ENCODE assay signal across 10 cellular contexts in genomic region chr21:42469726-42470125, GRCh38. TPM values are rescaled to one million over a fixed set of nuclear protein-coding genes. Genes with fewer than 3 reads are reported as not detected.
DNase-seq lines count a peak whose midpoint lies in the region; ATAC-seq, FAIRE-seq and TF ChIP-seq lines count a peak whose summit lies in the region.
"Not testable (repeated sequence)": the region's sequence is repeated elsewhere in the genome, so short reads cannot be mapped to it uniquely, and the experiment has no call there.
"Had no signal": no experiment of that assay in that cellular context is flagged by ENCODE, and none has a peak within 500 bp of the region (broad histone marks: within the 10 kb centered on the region; RNA-seq: fewer than 3 reads in every experiment).

No MANE protein-coding gene starts in this region.

- CTCF ChIA-PET in PC-3 (lab: Charles Lee); activated CD4-positive, alpha-beta T cell treated with anti-CD3 and anti-CD28 coated beads for 36 hours (lab: Charles Lee); K562 (lab: Yijun Ruan, JAX; ENCODE audit: low intra/inter-chr PET ratio): not testable (repeated sequence)

- not testable (repeated sequence) for ATAC-seq in PC-3; activated CD4-positive, alpha-beta T cell treated with anti-CD3 and anti-CD28 coated beads for 36 hours; K562

- TF ChIP-seq CTCF in MM.1S (IDR thresholded peaks at IDR 0.05; ENCODE audit: low read length); PC-3 (conservative IDR thresholded peaks at IDR 0.05; ENCODE audit: low read depth, low read length); K562 (IDR thresholded peaks at IDR 0.05 in 2 of 3, conservative IDR thresholded peaks at IDR 0.05 in 1 of 3; ENCODE audit: insufficient read depth in 2 of 3, low read depth in 1 of 3, low read length in 3 of 3); hepatocyte (IDR thresholded peaks at IDR 0.05; ENCODE audit: poor library complexity): not testable (repeated sequence)

- H3K27me3 ChIP-seq in MM.1S (replicated peaks; ENCODE audit: insufficient read depth, low read length) (peaks cover 39% of the 10 kb centered on the region), K562 (ENCODE audit: control insufficient read depth in 2 of 2, insufficient read depth in 2 of 2, low read length in 2 of 2) (peaks cover 24 to 31% of the 10 kb centered on the region in 2 experiments)
- H3K27me3 ChIP-seq in PC-3 (ENCODE audit: low read length); hepatocyte; small intestine (ENCODE audit: control insufficient read depth in 2 of 2, insufficient read depth in 2 of 2, low read length in 2 of 2): not testable (repeated sequence)

- H3K36me3 ChIP-seq in MM.1S (replicated peaks; ENCODE audit: insufficient read depth, low read length); PC-3 (ENCODE audit: low read depth, low read length); K562 (ENCODE audit: control insufficient read depth, insufficient read depth, low read length); hepatocyte (replicated peaks; ENCODE audit: insufficient read depth, low read depth); small intestine (ENCODE audit: control insufficient read depth in 2 of 2, insufficient read depth in 2 of 2, low read length in 2 of 2): not testable (repeated sequence)

- H2AFZ ChIP-seq in MM.1S (ENCODE audit: low read length); PC-3 (ENCODE audit: low read length); K562 (ENCODE audit: low read depth, low read length); hepatocyte: not testable (repeated sequence)

- in situ Hi-C loops in K562 (cut with MboI) = loop anchor here (5.0 kb wide), 1 partner anchor 58 kb away; no protein-coding TSS in a partner anchor

- not testable (repeated sequence) for BruUV-seq in PC-3 (replicated peaks; lab: Mats Ljungman, UMichigan); K562 (replicated peaks; lab: Mats Ljungman, UMichigan)

- H3K27ac ChIP-seq in MM.1S (ENCODE audit: low read length); K562 (ENCODE audit: extremely low read depth, low read depth, low read length): not testable (repeated sequence)
- H3K27ac ChIP-seq in PC-3 (ENCODE audit: low read length) = peak overlapping the region; percentile 83; the same call in 1 of the 2 replicates
- peak overlapping the region; percentile 95 for H3K27ac ChIP-seq in hepatocyte
- peak overlapping the region; percentile 83 to 93 for H3K27ac ChIP-seq in small intestine (ENCODE audit: low read depth in 1 of 2, low read length in 1 of 2)

- peaks cover 44% of the 10 kb centered on the region for H3K4me1 ChIP-seq in MM.1S (ENCODE audit: low read length)
- H3K4me1 ChIP-seq in PC-3 (ENCODE audit: insufficient read depth, low read length) = peaks cover 34% of the 10 kb centered on the region
- peaks cover 25 to 29% of the 10 kb centered on the region in 2 experiments for H3K4me1 ChIP-seq in K562 (replicated peaks in 1 of 2; ENCODE audit: control insufficient read depth in 2 of 2, insufficient read depth in 2 of 2, low read length in 2 of 2)
- H3K4me1 ChIP-seq in hepatocyte (ENCODE audit: insufficient read depth) = peaks cover 36% of the 10 kb centered on the region
- H3K4me1 ChIP-seq in small intestine (ENCODE audit: control insufficient read depth in 2 of 2, insufficient read depth in 1 of 2, low read depth in 1 of 2, low read length in 1 of 2) = peaks cover 20 to 24% of the 10 kb centered on the region in 2 donors

- intact Hi-C loops in PC-3 (cut with micrococcal nuclease) = loop anchor here (2.0 kb wide), 1 partner anchor 47 kb away; no protein-coding TSS in a partner anchor
- intact Hi-C loops in activated CD4-positive, alpha-beta T cell treated with anti-CD3 and anti-CD28 coated beads for 36 hours (cut with DNase I, micrococcal nuclease) = loop anchor here in 1 of 2 experiments (5.0 kb wide), 1 partner anchor 58 kb away; no protein-coding TSS in a partner anchor
- intact Hi-C loops in K562 (cut with micrococcal nuclease) = loop anchor here (5.0 kb wide), 1 partner anchor 68 kb away; no protein-coding TSS in a partner anchor

- H3K4me3 ChIP-seq in MM.1S (ENCODE audit: low read length); PC-3 (ENCODE audit: low read length); K562; hepatocyte; small intestine (ENCODE audit: low read depth in 1 of 2, low read length in 2 of 2): not testable (repeated sequence)

- TF ChIP-seq POLR2A in GM12891 (IDR thresholded peaks at IDR 0.05; ENCODE audit: low read depth, low read length); K562 (conservative IDR thresholded peaks at IDR 0.05): not testable (repeated sequence)

- not testable (repeated sequence) for H4K20me1 ChIP-seq in MM.1S (ENCODE audit: insufficient read depth, low read length); PC-3 (ENCODE audit: low read length); K562 (replicated peaks; ENCODE audit: control insufficient read depth, insufficient read depth, low read length); hepatocyte (ENCODE audit: insufficient read depth, poor library complexity, severe bottlenecking)

- TF ChIP-seq RAD21 in K562 (CRISPR knock-in tag; conservative IDR thresholded peaks at IDR 0.05 in 1 of 2, IDR thresholded peaks at IDR 0.05 in 1 of 2) = not testable (repeated sequence)

- H3K79me2 ChIP-seq in MM.1S (ENCODE audit: low read length); PC-3 (ENCODE audit: low read length); K562 (ENCODE audit: control insufficient read depth, insufficient read depth, low read length); hepatocyte: not testable (repeated sequence)

- not testable (repeated sequence) for H3K36me3 Mint-ChIP-seq in activated CD4-positive, alpha-beta T cell treated with anti-CD3 and anti-CD28 coated beads for 36 hours (ENCODE audit: low read depth)

- 19% methylated on average over 4 of the region's 4 CpGs for WGBS in K562 (ENCODE audit: insufficient coverage, low coverage, missing lambda C conversion rate)
- 99% methylated on average over 4 of the region's 4 CpGs for WGBS in hepatocyte (ENCODE audit: low lambda C conversion rate, missing lambda C conversion rate)
- 54 to 88% (median 59%) methylated on average over 4 of the region's 4 CpGs for WGBS in small intestine, 3 donors

- not testable (repeated sequence) for TF ChIP-seq EP300 in K562 (IDR thresholded peaks at IDR 0.05; ENCODE audit: low read length)

- DNase-seq in GM12891 (ENCODE audit: insufficient read length, low spot score); MM.1S; PC-3; K562 (ENCODE audit: extremely low read depth in 1 of 4, low spot score in 3 of 4); hepatocyte (ENCODE audit: low spot score); small intestine: not testable (repeated sequence)
- DNase-seq in activated CD4-positive, alpha-beta T cell treated with anti-CD3 and anti-CD28 coated beads for 36 hours = peak; percentile 0

- not testable (repeated sequence) for H3K9me3 Mint-ChIP-seq in activated CD4-positive, alpha-beta T cell treated with anti-CD3 and anti-CD28 coated beads for 36 hours (ENCODE audit: low read depth)

- not testable (repeated sequence) for H3K27ac Mint-ChIP-seq in activated CD4-positive, alpha-beta T cell treated with anti-CD3 and anti-CD28 coated beads for 36 hours

- not testable (repeated sequence) for H3K9me2 ChIP-seq in MM.1S (replicated peaks; ENCODE audit: insufficient read depth, low read length); PC-3 (replicated peaks; ENCODE audit: low read length); hepatocyte (replicated peaks; ENCODE audit: insufficient read depth)

- not testable (repeated sequence) for H3K9me1 ChIP-seq in K562 (ENCODE audit: control insufficient read depth, insufficient read depth, low read length)

- peak; percentile 13 for FAIRE-seq in GM12891 (lab: Jason Lieb, UNC)
- not testable (repeated sequence) for FAIRE-seq in K562 (lab: Jason Lieb, UNC); small intestine (lab: Jason Lieb, UNC)

- H3K4me2 ChIP-seq in MM.1S (ENCODE audit: low read depth, low read length) (peak overlapping the region; percentile 8; the same call in 1 of the 2 replicates), hepatocyte (peak overlapping the region; percentile 14)
- not testable (repeated sequence) for H3K4me2 ChIP-seq in PC-3 (ENCODE audit: low read length); K562 (ENCODE audit: insufficient read depth, low read length)

- POLR2A ChIA-PET in PC-3 (lab: Charles Lee; ENCODE audit: unreplicated experiment) = not testable (repeated sequence)
- POLR2A ChIA-PET in activated CD4-positive, alpha-beta T cell treated with anti-CD3 and anti-CD28 coated beads for 36 hours (lab: Charles Lee) = interaction anchor here (0.6 kb wide), 1 partner anchor 95 kb away, joined by 3 read pairs; no protein-coding TSS in a partner anchor
- POLR2A ChIA-PET in K562 (lab: Yijun Ruan, JAX) = interaction anchor here (0.7 to 1.8 kb wide), 2 partner anchors 10 to 157 kb away, joined by 3 to 7 read pairs; no protein-coding TSS in a partner anchor

- not testable (repeated sequence) for H3K4me3 Mint-ChIP-seq in activated CD4-positive, alpha-beta T cell treated with anti-CD3 and anti-CD28 coated beads for 36 hours

- peaks cover 23% of the 10 kb centered on the region for H3F3A ChIP-seq in MM.1S (ENCODE audit: insufficient read depth, low read length)
- H3F3A ChIP-seq in PC-3 (ENCODE audit: low read length, unreplicated experiment) = not testable (repeated sequence)

- H3K27me3 Mint-ChIP-seq in activated CD4-positive, alpha-beta T cell treated with anti-CD3 and anti-CD28 coated beads for 36 hours = not testable (repeated sequence)

- not testable (repeated sequence) for H3K9ac ChIP-seq in MM.1S (ENCODE audit: low read length); PC-3 (ENCODE audit: low read length); K562 (ENCODE audit: insufficient read depth in 1 of 2, low read depth in 2 of 2, low read length in 2 of 2)

- H3K9me3 ChIP-seq in MM.1S (replicated peaks; ENCODE audit: insufficient read depth, low read length); PC-3 (ENCODE audit: low read length); K562 (replicated peaks; ENCODE audit: control insufficient read depth, insufficient read depth, low read depth, low read length); hepatocyte (ENCODE audit: low read depth); small intestine (ENCODE audit: control insufficient read depth, low read depth): not testable (repeated sequence)

- H3K4me1 Mint-ChIP-seq in activated CD4-positive, alpha-beta T cell treated with anti-CD3 and anti-CD28 coated beads for 36 hours = peaks cover 18% of the 10 kb centered on the region

RNA-seq across cellular contexts. Expression of gene RSPH1, which starts 26.3 kb away (rescaled TPM):
- 2.6 TPM for polyA plus RNA-seq in GM12891 (2012; ENCODE audit: low read depth, missing spikeins)
- total RNA-seq in PC-3 (2014; rRNA removed) = 0.51 and 0.98 TPM in 2 replicates
- under 1 TPM; 0.21 to 0.34 TPM for total RNA-seq in activated CD4-positive, alpha-beta T cell treated with anti-CD3 and anti-CD28 coated beads for 36 hours
- 0.16 TPM in 1 of 2 replicates, not detected in the other for total RNA-seq in K562 (2011; cell fraction: chromatin; rRNA removed; ENCODE audit: low replicate concordance)
- not detected in 2 replicates for total RNA-seq in K562 (2011; cell fraction: nucleolus; rRNA removed)
- 0.15 TPM in 1 of 2 replicates, not detected in the other for total RNA-seq in K562 (2011; cell fraction: nucleoplasm; rRNA removed)
- not detected in 2 replicates for total RNA-seq in K562 (2014; rRNA removed)
- total RNA-seq in K562 (2014; rRNA removed; fragmentation: Illumina TruSeq; extraction: Trizol) = not detected in 2 replicates
- total RNA-seq in K562 (2015; rRNA removed; fragmentation: Illumina TruSeq; extraction: Trizol) = not detected in 2 replicates
- not detected in 2 replicates for total RNA-seq in K562 (2021)
- polyA plus RNA-seq in K562 (2011; rRNA removed) = 0.17 TPM in 1 of 2 replicates, not detected in the other
- polyA plus RNA-seq in K562 (2011; cell fraction: cytosol; rRNA removed) = 0.01 TPM in 1 of 2 replicates, not detected in the other
- polyA plus RNA-seq in K562 (2011; cell fraction: nucleus; rRNA removed) = 0.07 TPM in 1 of 2 replicates, not detected in the other
- 0.18 TPM in 1 of 2 replicates, not detected in the other for polyA plus RNA-seq in K562 (2012)
- polyA plus RNA-seq in K562 (2014; fragmentation: Illumina TruSeq; extraction: Trizol) = not detected in 2 replicates
- polyA plus RNA-seq in K562 (2014; fragmentation: Nextera tagmentation; extraction: Ambion mirVana) = not detected
- polyA plus RNA-seq in K562 (2014; rRNA removed) = not detected in 2 replicates
- 0.07 TPM in 1 of 2 replicates, not detected in the other for polyA minus RNA-seq in K562 (2011; rRNA and poly(A)+ RNA removed)
- not detected in 2 replicates for polyA minus RNA-seq in K562 (2011; cell fraction: cytosol; rRNA and poly(A)+ RNA removed)
- not detected in 2 replicates for polyA minus RNA-seq in K562 (2011; cell fraction: nucleus; rRNA and poly(A)+ RNA removed)
- total RNA-seq in hepatocyte = 0.60 and 1.3 TPM in 2 replicates
- 1.8 and 3.0 TPM in 2 replicates for polyA plus RNA-seq in hepatocyte
- 10 to 100 TPM in 2 of 3 donors, 1 to 10 TPM in 1; 3.8 to 14.1 (median 11.2) TPM for polyA plus RNA-seq in small intestine
- total RNA-seq: GM23338, HFFc6, HT1080 had no signal

RNA-seq across cellular contexts. Expression of gene SLC37A1, which starts 43.9 kb away (rescaled TPM):
- polyA plus RNA-seq in GM12891 (2012; ENCODE audit: low read depth, missing spikeins) = 14.0 TPM
- total RNA-seq in PC-3 (2014; rRNA removed) = 34.2 and 38.3 TPM in 2 replicates
- 10 to 100 TPM; 18.2 to 19.3 TPM for total RNA-seq in activated CD4-positive, alpha-beta T cell treated with anti-CD3 and anti-CD28 coated beads for 36 hours
- 4.6 and 9.1 TPM in 2 replicates for total RNA-seq in K562 (2011; cell fraction: chromatin; rRNA removed; ENCODE audit: low replicate concordance)
- total RNA-seq in K562 (2011; cell fraction: nucleolus; rRNA removed) = 5.5 and 5.9 TPM in 2 replicates
- 5.6 and 6.5 TPM in 2 replicates for total RNA-seq in K562 (2011; cell fraction: nucleoplasm; rRNA removed)
- 0.33 and 1.4 TPM in 2 replicates for total RNA-seq in K562 (2014; rRNA removed)
- total RNA-seq in K562 (2014; rRNA removed; fragmentation: Illumina TruSeq; extraction: Trizol) = 0.10 and 0.15 TPM in 2 replicates
- total RNA-seq in K562 (2015; rRNA removed; fragmentation: Illumina TruSeq; extraction: Trizol) = 0.40 and 0.79 TPM in 2 replicates
- 0.40 and 0.60 TPM in 2 replicates for total RNA-seq in K562 (2021)
- polyA plus RNA-seq in K562 (2011; rRNA removed) = 3.4 and 4.5 TPM in 2 replicates
- polyA plus RNA-seq in K562 (2011; cell fraction: cytosol; rRNA removed) = 2.8 and 3.2 TPM in 2 replicates
- 10.8 and 11.2 TPM in 2 replicates for polyA plus RNA-seq in K562 (2011; cell fraction: nucleus; rRNA removed)
- 0.43 and 1.8 TPM in 2 replicates for polyA plus RNA-seq in K562 (2012)
- 0.45 and 0.65 TPM in 2 replicates for polyA plus RNA-seq in K562 (2014; fragmentation: Illumina TruSeq; extraction: Trizol)
- polyA plus RNA-seq in K562 (2014; fragmentation: Nextera tagmentation; extraction: Ambion mirVana) = under 1 TPM; 0.06 to 0.20 TPM
- polyA plus RNA-seq in K562 (2014; rRNA removed) = 0.09 and 0.24 TPM in 2 replicates
- polyA minus RNA-seq in K562 (2011; rRNA and poly(A)+ RNA removed) = 3.8 and 6.7 TPM in 2 replicates
- polyA minus RNA-seq in K562 (2011; cell fraction: cytosol; rRNA and poly(A)+ RNA removed) = 2.5 and 2.6 TPM in 2 replicates
- 8.3 and 11.8 TPM in 2 replicates for polyA minus RNA-seq in K562 (2011; cell fraction: nucleus; rRNA and poly(A)+ RNA removed)
- 13.1 and 17.9 TPM in 2 replicates for total RNA-seq in hepatocyte
- 18.5 and 26.9 TPM in 2 replicates for polyA plus RNA-seq in hepatocyte
- 10 to 100 TPM; 33.2 to 80.7 (median 42.0) TPM for polyA plus RNA-seq in small intestine
- total RNA-seq: HFFc6 had no signal
